1 cellular context compared by ENCODE assay signal in genomic region chr3:123201557-123202427, GRCh38.
TF ChIP-seq lines count a peak whose summit lies in the region.

TSS of gene SEC22A (plus strand) at chr3:123201943. CDS start at chr3:123209218, 7,275 bp downstream.

TF ChIP-seq in K562, 482 proteins besides CTCF, POLR2A, EP300 and RAD21 (continued from another document and continues in another):
- TF ChIP-seq CHD7 (IDR thresholded peaks at IDR 0.05; ENCODE audit: low read depth, low read length) (no peak), RBM39 (optimal IDR thresholded peaks at IDR 0.05; ENCODE audit: low read depth, low read length) (no peak), CCAR2 (IDR thresholded peaks at IDR 0.05; ENCODE audit: low read depth, low read length) (no peak), FIP1L1 (IDR thresholded peaks at IDR 0.05; ENCODE audit: low read depth, low read length, poor library complexity, severe bottlenecking) (no peak), TBP (optimal IDR thresholded peaks at IDR 0.05; ENCODE audit: low read depth, low read length) (peak; percentile 45), SIRT6 (IDR thresholded peaks at IDR 0.05; ENCODE audit: low read depth, low read length) (no peak), C11orf30 (IDR thresholded peaks at IDR 0.05; ENCODE audit: low read depth) (peak; percentile 77), ZNF143 (CRISPR knock-in tag; IDR thresholded peaks at IDR 0.05) (peak; percentile 73), NCOA6 (IDR thresholded peaks at IDR 0.05) (no peak), HMGN3 (IDR thresholded peaks at IDR 0.05; ENCODE audit: borderline replicate concordance, extremely low read depth, insufficient read length, low read depth, low read length) (peak; percentile 68), HDAC6 (IDR thresholded peaks at IDR 0.05; ENCODE audit: low read depth, low read length) (no peak), BRF2 (IDR thresholded peaks at IDR 0.05; ENCODE audit: borderline replicate concordance, insufficient read depth, insufficient read length) (no peak), SNIP1 (IDR thresholded peaks at IDR 0.05; ENCODE audit: low read depth) (no peak), ZNF699 (CRISPR knock-in tag; IDR thresholded peaks at IDR 0.05; ENCODE audit: insufficient replicate concordance) (no peak), ZNF780A (CRISPR knock-in tag; IDR thresholded peaks at IDR 0.05) (no peak), CEBPZ (IDR thresholded peaks at IDR 0.05; ENCODE audit: borderline replicate concordance, low read depth, low read length) (no peak), ZNF263 (CRISPR knock-in tag; IDR thresholded peaks at IDR 0.05; ENCODE audit: borderline replicate concordance) (no peak), MAFF (IDR thresholded peaks at IDR 0.05; ENCODE audit: low read length) (no peak), NBN (IDR thresholded peaks at IDR 0.05; ENCODE audit: low read depth) (no peak), GABPA (tag; conservative IDR thresholded peaks at IDR 0.05; ENCODE audit: low read depth) (no peak; the same call in 1 of the 2 replicates), ZNF175 (CRISPR knock-in tag; IDR thresholded peaks at IDR 0.05; ENCODE audit: low read depth) (no peak), E2F1 (CRISPR knock-in tag; IDR thresholded peaks at IDR 0.05) (no peak), ZNF584 (CRISPR knock-in tag; IDR thresholded peaks at IDR 0.05; ENCODE audit: low read depth) (no peak), ATF7 (IDR thresholded peaks at IDR 0.05) (0 out of 2 replicates have a peak, but pooled peaks have one; percentile 27), HNRNPLL (IDR thresholded peaks at IDR 0.05; ENCODE audit: low read depth, low read length, poor library complexity, severe bottlenecking) (peak; percentile 46), MXI1 (IDR thresholded peaks at IDR 0.05; ENCODE audit: low read depth, low read length) (no peak), RBFOX2 (IDR thresholded peaks at IDR 0.05; ENCODE audit: low read depth, low read length) (peak; percentile 88), CLOCK (CRISPR knock-in tag; IDR thresholded peaks at IDR 0.05; ENCODE audit: borderline replicate concordance) (no peak), VEZF1 (CRISPR knock-in tag; IDR thresholded peaks at IDR 0.05) (peak; percentile 61), OTX1 (CRISPR knock-in tag; IDR thresholded peaks at IDR 0.05) (no peak), BHLHE40 (IDR thresholded peaks at IDR 0.05; ENCODE audit: low read length) (no peak; the same call in 1 of the 2 replicates), RBBP5 (IDR thresholded peaks at IDR 0.05; ENCODE audit: borderline replicate concordance, insufficient read depth, low read length, poor library complexity, severe bottlenecking) (peak; percentile 87), RBM25 (IDR thresholded peaks at IDR 0.05; ENCODE audit: low read depth, low read length, severe bottlenecking) (no peak), MNT (conservative IDR thresholded peaks at IDR 0.05) (peak in 1 of 2 experiments; percentile 53; a peak in 2 of 4 replicates), ADNP (tag; IDR thresholded peaks at IDR 0.05) (no peak), KLF6 (CRISPR knock-in tag; IDR thresholded peaks at IDR 0.05; ENCODE audit: borderline replicate concordance) (no peak), ZNF133 (CRISPR knock-in tag; IDR thresholded peaks at IDR 0.05) (no peak)
